Comparison of ENCODE assay signal across 15 cellular contexts in genomic region chr1:200774735-200775449, GRCh38. TPM values are rescaled to one million over a fixed set of nuclear protein-coding genes. Genes with fewer than 3 reads are reported as not detected.
A peak's percentile ranks its signal among the peaks of the same experiment; 100 is the strongest.
DNase-seq lines count a peak whose midpoint lies in the region; ATAC-seq and TF ChIP-seq lines count a peak whose summit lies in the region.
"Had no signal": no experiment of that assay in that cellular context is flagged by ENCODE, and none has a peak within 500 bp of the region (broad histone marks: within the 10 kb centered on the region; RNA-seq: fewer than 3 reads in every experiment).

No MANE protein-coding gene starts in this region.

- POLR2A ChIA-PET in WTC11 (lab: Charles Lee), result no interaction called here

- WGBS in heart left ventricle, 4 donors, result 66 to 75% (median 70%) methylated on average over 2 of the region's 2 CpGs
- WGBS in urinary bladder, result 78% methylated on average over 2 of the region's 2 CpGs
- 67 to 79% methylated on average over 2 of the region's 2 CpGs for WGBS in transverse colon (ENCODE audit: low coverage in 1 of 2), 2 donors

- H3K4me3 ChIP-seq in heart left ventricle (no peak overlapping the region), fibroblast of the aortic adventitia (ENCODE audit: low read depth, low read length) (no peak overlapping the region), urinary bladder (ENCODE audit: low read depth, low read length) (no peak overlapping the region), transverse colon (no peak overlapping the region)
- H3K4me3 ChIP-seq: colonic mucosa, neural progenitor cell had no signal

- peak in 2 of 4 donors; percentile 7 to 32 for ATAC-seq in heart left ventricle
- ATAC-seq in Right ventricle myocardium inferior, result no peak
- no peak for ATAC-seq in WTC11
- ATAC-seq: stimulated activated naive CD8-positive, alpha-beta T cell treated with anti-CD3 and anti-CD28 coated beads, Interleukin-15, Interleukin-2, amounts not matched to agents 100 U/mL and 50 U/mL, for 24 hours had no signal

- H3K27me3 ChIP-seq in heart left ventricle (no peaks in the 10 kb centered on the region), transverse colon (no peaks in the 10 kb centered on the region)
- H3K27me3 ChIP-seq: colonic mucosa, neural progenitor cell had no signal

- intact Hi-C loops in heart left ventricle (cut with DNase I) (loop anchor here in 3 of 10 donors (1.0 to 5.0 kb wide), 3 partner anchors 28 to 38 kb away; partner anchors contain the start of gene CAMSAP2 (in 1 of the 3)), Right ventricle myocardium inferior (cut with DNase I) (no loop called here), transverse colon (cut with DNase I; ENCODE audit: low total_unique reads) (no loop called here)

- H3K9me3 Mint-ChIP-seq in WTC11, result no peaks in the 10 kb centered on the region
- H3K9me3 Mint-ChIP-seq: activated naive CD4-positive, alpha-beta T cell treated with anti-CD3 and anti-CD28 coated beads, Interleukin-2, amount 50 U/mL, for 24 hours; CD8-positive, alpha-beta memory T cell; neural progenitor cell had no signal

- TF ChIP-seq CTCF in heart left ventricle (IDR thresholded peaks at IDR 0.05) (no peak), WTC11 (IDR thresholded peaks at IDR 0.05) (no peak), fibroblast of the aortic adventitia (IDR thresholded peaks at IDR 0.05; ENCODE audit: insufficient read depth, low read length) (no peak), transverse colon (IDR thresholded peaks at IDR 0.05) (no peak)

- no peaks in the 10 kb centered on the region for H3K27me3 Mint-ChIP-seq in WTC11 (ENCODE audit: low read depth)
- H3K27me3 Mint-ChIP-seq: activated naive CD4-positive, alpha-beta T cell treated with anti-CD3 and anti-CD28 coated beads, Interleukin-2, amount 50 U/mL, for 24 hours had no signal

- no peak for TF ChIP-seq EP300 in transverse colon (IDR thresholded peaks at IDR 0.05; ENCODE audit: low read depth)

- peak overlapping the region; percentile 0; the same call in 1 of the 2 replicates for H3K27ac Mint-ChIP-seq in WTC11
- H3K27ac Mint-ChIP-seq: neural progenitor cell had no signal

- DNase-seq in heart left ventricle, result no peak
- no peak for DNase-seq in Right ventricle myocardium inferior (ENCODE audit: missing footprints)
- DNase-seq in WTC11 (ENCODE audit: low spot score), result no peak
- DNase-seq in fibroblast of the aortic adventitia (ENCODE audit: low read depth), result peak; percentile 60
- DNase-seq in stimulated activated CD4-positive, alpha-beta T cell treated with anti-CD3 and anti-CD28 coated beads, Interleukin-4, amount 100 ng/mL, for 24 hours, result no peak
- DNase-seq in T-helper 1 cell, result no peak
- DNase-seq in transverse colon, result no peak
- DNase-seq: CD8-positive, alpha-beta memory T cell; colonic mucosa; NCI-H1417 treated with DMSO at 0.1 percent for 48 hours; NCI-H345; stimulated activated naive CD8-positive, alpha-beta T cell treated with anti-CD3 and anti-CD28 coated beads, Interleukin-15, Interleukin-2, amounts not matched to agents 100 U/mL and 50 U/mL, for 24 hours had no signal

- H3K27ac ChIP-seq in heart left ventricle (peak overlapping the region in 9 of 12 donors; percentile 1 to 44 (median 32)), urinary bladder (ENCODE audit: low read depth) (peak overlapping the region; percentile 50), transverse colon (peak overlapping the region in 2 of 4 donors; percentile 9 to 16)
- H3K27ac ChIP-seq: colonic mucosa, neural progenitor cell had no signal

- peaks cover 5% of the 10 kb centered on the region for H3K36me3 Mint-ChIP-seq in WTC11

- H3K9me3 ChIP-seq in heart left ventricle, result no peaks in the 10 kb centered on the region
- no peaks in the 10 kb centered on the region for H3K9me3 ChIP-seq in transverse colon
- H3K9me3 ChIP-seq: colonic mucosa had no signal

- in situ Hi-C loops in transverse colon (cut with MboI; ENCODE audit: low pct_ligation_motif_present in 1 of 4, low pct_unique_long_range_greater_than_20kb in 1 of 4, low sequenced_read_pairs in 3 of 4), result no loop called here

- H3K4me1 ChIP-seq in heart left ventricle (peaks cover 0 to 57% (median 32%) of the 10 kb centered on the region in 12 donors), urinary bladder (ENCODE audit: insufficient read depth) (no peaks in the 10 kb centered on the region), transverse colon (peaks cover 0 to 30% (median 9%) of the 10 kb centered on the region in 4 donors)
- H3K4me1 ChIP-seq: colonic mucosa had no signal

- no peak for TF ChIP-seq POLR2A in heart left ventricle (IDR thresholded peaks at IDR 0.05)
- TF ChIP-seq POLR2A in transverse colon (IDR thresholded peaks at IDR 0.05), result no peak

- CTCF ChIA-PET in WTC11 (lab: Charles Lee), result interaction anchor here (1.1 kb wide), 1 partner anchor 42 kb away, joined by 5 read pairs; no protein-coding TSS in a partner anchor

- no peak overlapping the region for H3K4me3 Mint-ChIP-seq in WTC11
- H3K4me3 Mint-ChIP-seq: activated naive CD4-positive, alpha-beta T cell treated with anti-CD3 and anti-CD28 coated beads, Interleukin-2, amount 50 U/mL, for 24 hours; CD8-positive, alpha-beta memory T cell; neural progenitor cell had no signal

- H3K4me1 Mint-ChIP-seq in WTC11, result peaks cover 4% of the 10 kb centered on the region
- H3K4me1 Mint-ChIP-seq: CD8-positive, alpha-beta memory T cell had no signal

- H3K36me3 ChIP-seq in heart left ventricle (peaks cover 0 to 7% (median under 1%) of the 10 kb centered on the region in 9 donors), urinary bladder (ENCODE audit: insufficient read depth) (no peaks in the 10 kb centered on the region), transverse colon (no peaks in the 10 kb centered on the region)
- H3K36me3 ChIP-seq: colonic mucosa, neural progenitor cell had no signal

TF ChIP-seq in WTC11, 78 proteins besides CTCF, POLR2A, EP300 and RAD21 (continues in another document):
- TF ChIP-seq PREB (CRISPR knock-in tag; IDR thresholded peaks at IDR 0.05; ENCODE audit: borderline replicate concordance), result no peak
- no peak for TF ChIP-seq IRF2 (CRISPR knock-in tag; IDR thresholded peaks at IDR 0.05; ENCODE audit: borderline replicate concordance, low read depth)
- no peak for TF ChIP-seq NR3C1 (CRISPR knock-in tag; conservative IDR thresholded peaks at IDR 0.05; ENCODE audit: low read depth)
- no peak for TF ChIP-seq ZNF512 (CRISPR knock-in tag; IDR thresholded peaks at IDR 0.05; ENCODE audit: borderline replicate concordance)
- no peak for TF ChIP-seq SP1 (CRISPR knock-in tag; conservative IDR thresholded peaks at IDR 0.05)
- no peak for TF ChIP-seq FOXP4 (CRISPR knock-in tag; IDR thresholded peaks at IDR 0.05)
- no peak for TF ChIP-seq ZNF671 (CRISPR knock-in tag; IDR thresholded peaks at IDR 0.05)
- TF ChIP-seq NFYB (CRISPR knock-in tag; conservative IDR thresholded peaks at IDR 0.05; ENCODE audit: low read depth), result no peak

RNA-seq across cellular contexts. Expression of gene CAMSAP2, which starts 36.2 kb away (rescaled TPM):
- 10 to 100 TPM; 33.5 to 53.7 (median 37.5) TPM for total RNA-seq in heart left ventricle
- 10 to 100 TPM in 1 of 2 donors, 1 to 10 TPM in 1; 7.0 to 16.9 TPM for polyA plus RNA-seq in heart left ventricle
- 37.4 TPM for total RNA-seq in Right ventricle myocardium inferior
- 18.1 to 20.7 TPM (median 19.0 TPM) in 3 replicates for total RNA-seq in WTC11 (2021)
- 53.8 and 57.5 TPM in 2 replicates for total RNA-seq in fibroblast of the aortic adventitia (ENCODE audit: low replicate concordance)
- 61.5 TPM for total RNA-seq in urinary bladder
- polyA plus RNA-seq in urinary bladder, result 15.2 TPM
- 10 to 100 TPM in 1 of 4 donors, 1 to 10 TPM in 3; 8.2 to 12.5 (median 9.1) TPM for total RNA-seq in transverse colon
